In the genomic region with DNA sequence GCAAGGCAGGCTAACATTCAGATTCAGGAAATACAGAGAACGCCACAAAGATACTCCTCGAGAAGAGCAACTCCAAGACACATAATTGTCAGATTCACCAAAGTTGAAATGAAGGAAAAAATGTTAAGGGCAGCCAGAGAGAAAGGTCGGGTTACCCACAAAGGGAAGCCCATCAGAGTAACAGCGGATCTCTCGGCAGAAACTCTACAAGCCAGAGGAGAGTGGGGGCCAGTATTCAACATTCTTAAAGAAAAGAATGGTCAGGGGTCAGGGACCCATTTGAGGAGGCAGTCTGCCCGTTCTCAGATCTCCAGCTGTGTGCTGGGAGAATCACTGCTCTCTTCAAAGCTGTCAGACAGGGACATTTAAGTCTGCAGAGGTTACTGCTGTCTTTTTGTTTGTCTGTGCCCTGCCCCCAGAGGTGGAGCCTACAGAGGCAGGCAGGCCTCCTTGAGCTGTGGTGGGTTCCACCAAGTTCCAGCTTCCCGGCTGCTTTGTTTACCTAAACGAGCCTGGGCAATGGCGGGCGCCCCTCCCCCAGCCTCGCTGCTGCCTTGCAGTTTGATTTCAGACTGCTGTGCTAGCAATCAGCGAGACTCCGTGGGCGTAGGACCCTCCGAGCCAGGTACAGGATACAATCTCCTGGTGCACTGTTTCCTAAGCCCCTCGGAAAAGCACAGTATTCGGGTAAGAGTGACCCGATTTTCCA, we compare ENCODE assay signal across 7 cellular contexts.
DNase-seq lines count a peak whose midpoint lies in the region; ATAC-seq and TF ChIP-seq lines count a peak whose summit lies in the region.
"Not testable (repeated sequence)": the region's sequence is repeated elsewhere in the genome, so short reads cannot be mapped to it uniquely, and the experiment has no call there.

No MANE protein-coding gene starts in this region.

- H3K4me1 ChIP-seq in HUES6 (ENCODE audit: control insufficient read depth, insufficient read depth, low read length); Panc1 (ENCODE audit: control insufficient read depth, insufficient read depth, low read length); iPS-15b (ENCODE audit: control insufficient read depth, insufficient read depth, low read length): not testable (repeated sequence)

- TF ChIP-seq CTCF in Calu3 (IDR thresholded peaks at IDR 0.05; ENCODE audit: unreplicated experiment); Panc1 (IDR thresholded peaks at IDR 0.05); chondrocyte (IDR thresholded peaks at IDR 0.05); nephron progenitor cell (IDR thresholded peaks at IDR 0.05): not testable (repeated sequence)

- not testable (repeated sequence) for H3K27me3 Mint-ChIP-seq in Calu3 (ENCODE audit: unreplicated experiment); chondrocyte (ENCODE audit: low read depth); nephron progenitor cell (ENCODE audit: low read depth, poor library complexity)

- not testable (repeated sequence) for H3K4me1 Mint-ChIP-seq in Calu3 (ENCODE audit: low read depth, unreplicated experiment); chondrocyte (ENCODE audit: low read depth)
- peaks cover 25% of the 10 kb centered on the region for H3K4me1 Mint-ChIP-seq in nephron progenitor cell

- H3K9ac ChIP-seq in HUES6 (ENCODE audit: low read length), result peak overlapping the region; percentile 81
- peak overlapping the region; percentile 60 for H3K9ac ChIP-seq in iPS-15b (ENCODE audit: low read depth, low read length)

- in situ Hi-C loops in Panc1 (cut with HindIII; ENCODE audit: low pct_unique_long_range_greater_than_20kb, low sequenced_read_pairs), result not testable (repeated sequence)

- not testable (repeated sequence) for DNase-seq in Calu3; Panc1 (ENCODE audit: low read depth, low spot score); chondrocyte (ENCODE audit: low spot score); nephron progenitor cell
- DNase-seq in NCI-H2171 treated with DMSO at 0.1 percent for 48 hours (lab: John Stamatoyannopoulos, UW), result peak; percentile 34

- not testable (repeated sequence) for H3K9me3 ChIP-seq in HUES6 (ENCODE audit: control insufficient read depth, insufficient read depth, low read depth, low read length); Panc1 (ENCODE audit: control insufficient read depth, insufficient read depth, low read depth, low read length); iPS-15b (ENCODE audit: control insufficient read depth, insufficient read depth, low read length)

- not testable (repeated sequence) for H3K27ac ChIP-seq in HUES6 (ENCODE audit: low read depth, low read length); Panc1 (ENCODE audit: low read length)

- intact Hi-C loops in Calu3 (cut with micrococcal nuclease; ENCODE audit: unreplicated experiment), result not testable (repeated sequence)
- intact Hi-C loops in Panc1 (cut with micrococcal nuclease; ENCODE audit: unreplicated experiment), result loop anchor here (10.0 kb wide), 1 partner anchor 586 kb away; no protein-coding TSS in a partner anchor

- peak overlapping the region; percentile 84 for H3K4me3 ChIP-seq in HUES6 (ENCODE audit: low read depth, low read length)
- H3K4me3 ChIP-seq in Panc1 (ENCODE audit: low read depth in 2 of 2, low read length in 2 of 2), result peak overlapping the region; percentile 19 to 41; a peak in 3 of 4 replicates
- peak overlapping the region; percentile 56 for H3K4me3 ChIP-seq in iPS-15b (ENCODE audit: low read depth, low read length)

- BruUV-seq in Calu3 (replicated peaks; lab: Mats Ljungman, UMichigan); Panc1 (replicated peaks; lab: Mats Ljungman, UMichigan): not testable (repeated sequence)

- CTCF ChIA-PET in Calu3 (lab: Charles Lee); Panc1 (lab: Charles Lee): not testable (repeated sequence)

- H3K9me3 Mint-ChIP-seq in Calu3 (ENCODE audit: low read depth, unreplicated experiment); chondrocyte (ENCODE audit: low read depth): not testable (repeated sequence)
- peaks cover 32% of the 10 kb centered on the region for H3K9me3 Mint-ChIP-seq in nephron progenitor cell

- H3K4me3 Mint-ChIP-seq in Calu3 (ENCODE audit: low read depth, unreplicated experiment), result peak overlapping the region; percentile 29
- peak overlapping the region; percentile 87 for H3K4me3 Mint-ChIP-seq in chondrocyte (ENCODE audit: unreplicated experiment)
- peak overlapping the region; percentile 70 for H3K4me3 Mint-ChIP-seq in nephron progenitor cell

- not testable (repeated sequence) for H3K36me3 Mint-ChIP-seq in Calu3 (ENCODE audit: insufficient read depth, unreplicated experiment); chondrocyte (ENCODE audit: low read depth)
- peaks cover 13% of the 10 kb centered on the region for H3K36me3 Mint-ChIP-seq in nephron progenitor cell (ENCODE audit: low read depth)

- H3K27me3 ChIP-seq in HUES6 (ENCODE audit: control insufficient read depth, insufficient read depth, low read length); Panc1 (ENCODE audit: control insufficient read depth, insufficient read depth, low read length); iPS-15b (ENCODE audit: control insufficient read depth, insufficient read depth, low read length): not testable (repeated sequence)

- not testable (repeated sequence) for ATAC-seq in Panc1

- not testable (repeated sequence) for H3K27ac Mint-ChIP-seq in Calu3 (ENCODE audit: unreplicated experiment); chondrocyte (ENCODE audit: unreplicated experiment); nephron progenitor cell

- not testable (repeated sequence) for H3K36me3 ChIP-seq in HUES6 (ENCODE audit: control insufficient read depth, insufficient read depth, low read length); Panc1 (ENCODE audit: control insufficient read depth, insufficient read depth, low read length); iPS-15b (ENCODE audit: control insufficient read depth, insufficient read depth, low read length)

- POLR2A ChIA-PET in Panc1 (lab: Charles Lee), result not testable (repeated sequence)

Comparison
In these comparisons a context has a peak if more than half of its experiments do, and no peak if none do; other contexts are left out.
1. H3K4me3 Mint-ChIP-seq: peak in every context shown above with its lines; median percentile 87 in chondrocyte; 70 in nephron progenitor cell; 29 in Calu3.
2. H3K4me3 ChIP-seq: peak in every context shown above with its lines; median percentile 84 in HUES6; 56 in iPS-15b; 30 in Panc1.